Comparison of ENCODE assay signal across 8 cellular contexts in the genomic region with DNA sequence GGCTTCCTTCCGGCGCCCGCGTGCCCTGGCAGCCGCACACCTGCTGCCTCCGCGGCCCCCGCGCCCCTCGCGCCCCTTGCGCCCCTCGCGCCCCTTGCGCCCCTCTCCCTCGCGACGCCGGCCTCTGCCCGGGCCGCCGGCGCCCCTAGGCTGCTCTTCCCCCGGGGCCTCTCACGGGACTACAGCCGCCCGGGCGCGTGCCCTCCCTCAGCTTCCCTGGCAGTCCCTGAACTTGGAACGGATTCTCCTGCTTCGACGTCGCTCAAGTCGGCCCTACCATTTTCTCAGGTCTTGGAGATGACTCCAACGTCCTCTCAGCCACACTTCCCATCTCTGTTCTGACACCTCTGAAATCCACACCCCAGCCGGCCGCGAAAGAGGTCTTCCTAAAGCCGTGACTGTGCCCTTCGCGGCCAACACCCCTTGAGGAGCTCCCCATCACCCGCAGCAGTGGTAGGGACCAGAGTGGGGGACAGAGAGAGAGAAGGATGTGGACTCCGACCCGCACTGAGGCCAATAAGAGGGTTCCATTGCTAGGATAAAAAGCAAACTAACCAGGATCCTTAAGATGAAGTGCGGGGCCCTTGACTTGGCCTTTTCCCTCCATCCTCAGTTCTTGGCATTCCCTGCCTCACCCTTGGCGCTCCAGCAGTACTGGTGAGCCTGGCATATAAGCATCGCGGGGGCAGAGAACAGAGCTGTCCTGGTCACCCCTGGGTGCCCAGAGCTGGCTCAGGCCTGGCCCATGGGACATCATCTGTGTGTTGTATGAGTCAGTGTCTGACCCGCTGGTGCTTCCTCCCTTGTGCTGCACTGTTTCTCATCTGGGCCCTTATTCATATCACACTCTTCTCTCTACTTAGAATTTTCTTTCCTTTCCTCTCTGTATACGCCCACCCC. TPM values are rescaled to one million over a fixed set of nuclear protein-coding genes. Genes with fewer than 3 reads are reported as not detected.
DNase-seq lines count a peak whose midpoint lies in the region; ATAC-seq lines count a peak whose summit lies in the region.

No MANE protein-coding gene starts in this region.

- H3K9me3 Mint-ChIP-seq in activated CD4-positive, alpha-beta memory T cell treated with anti-CD3 and anti-CD28 coated beads, Interleukin-2, amount 10 ng/mL, durations not matched to agents 7 days and 5 days, result no peaks in the 10 kb centered on the region
- H3K9me3 Mint-ChIP-seq in stimulated activated effector memory CD8-positive, alpha-beta T cell treated with anti-CD3 and anti-CD28 coated beads, Interleukin-12 subunit alpha, Interleukin-12 subunit beta, amount 100 ng/mL, for 72 hours, result no peaks in the 10 kb centered on the region

- DNase-seq in ACHN (peak; percentile 40), NCI-H345 (lab: John Stamatoyannopoulos, UW) (no peak), HuH-7 (ENCODE audit: low spot score) (no peak), HPDE6-E6E7 (ENCODE audit: extremely low spot score) (no peak)
- no peak for DNase-seq in activated CD4-positive, alpha-beta memory T cell treated with anti-CD3 and anti-CD28 coated beads, Interleukin-2, amount 10 ng/mL, durations not matched to agents 7 days and 5 days
- DNase-seq in stimulated activated effector memory CD8-positive, alpha-beta T cell treated with anti-CD3 and anti-CD28 coated beads, Interleukin-12 subunit alpha, Interleukin-12 subunit beta, amount 100 ng/mL, for 72 hours (ENCODE audit: low spot score in 2 of 2), result no peak

- H3K4me1 Mint-ChIP-seq in activated CD4-positive, alpha-beta memory T cell treated with anti-CD3 and anti-CD28 coated beads, Interleukin-2, amount 10 ng/mL, durations not matched to agents 7 days and 5 days, result peaks cover 31% of the 10 kb centered on the region
- peaks cover 39% of the 10 kb centered on the region for H3K4me1 Mint-ChIP-seq in stimulated activated effector memory CD8-positive, alpha-beta T cell treated with anti-CD3 and anti-CD28 coated beads, Interleukin-12 subunit alpha, Interleukin-12 subunit beta, amount 100 ng/mL, for 72 hours

- no peaks in the 10 kb centered on the region for H3K9me3 ChIP-seq in iPS-15b (ENCODE audit: control insufficient read depth, insufficient read depth, low read length)

- H3K27me3 ChIP-seq in iPS-15b (ENCODE audit: control insufficient read depth, insufficient read depth, low read length), result peaks cover 23% of the 10 kb centered on the region

- no peak overlapping the region for H3K9ac ChIP-seq in iPS-15b (ENCODE audit: low read depth, low read length)

- POLR2A ChIA-PET in activated CD4-positive, alpha-beta memory T cell treated with anti-CD3 and anti-CD28 coated beads, Interleukin-2, amount 10 ng/mL, durations not matched to agents 7 days and 5 days (lab: Charles Lee), result interaction anchor here (1.0 to 1.6 kb wide), 5 partner anchors 9 to 224 kb away, joined by 3 to 4 read pairs (median 4); a partner anchor contains a TSS

- in situ Hi-C loops in ACHN (cut with HindIII; ENCODE audit: low pct_ligation_motif_present, low pct_unique_long_range_greater_than_20kb, low sequenced_read_pairs), result no loop called here

- peak; percentile 9 for ATAC-seq in GM21723 (IDR thresholded peaks at IDR 0.05; ENCODE audit: unreplicated experiment)
- ATAC-seq in stimulated activated effector memory CD8-positive, alpha-beta T cell treated with anti-CD3 and anti-CD28 coated beads, Interleukin-12 subunit alpha, Interleukin-12 subunit beta, amount 100 ng/mL, for 72 hours, result no peak

- H3K27ac Mint-ChIP-seq in activated CD4-positive, alpha-beta memory T cell treated with anti-CD3 and anti-CD28 coated beads, Interleukin-2, amount 10 ng/mL, durations not matched to agents 7 days and 5 days, result no peak overlapping the region
- peak overlapping the region; percentile 95 for H3K27ac Mint-ChIP-seq in stimulated activated effector memory CD8-positive, alpha-beta T cell treated with anti-CD3 and anti-CD28 coated beads, Interleukin-12 subunit alpha, Interleukin-12 subunit beta, amount 100 ng/mL, for 72 hours

- H3K27me3 Mint-ChIP-seq in activated CD4-positive, alpha-beta memory T cell treated with anti-CD3 and anti-CD28 coated beads, Interleukin-2, amount 10 ng/mL, durations not matched to agents 7 days and 5 days, result peaks cover 42% of the 10 kb centered on the region

- H3K4me3 Mint-ChIP-seq in activated CD4-positive, alpha-beta memory T cell treated with anti-CD3 and anti-CD28 coated beads, Interleukin-2, amount 10 ng/mL, durations not matched to agents 7 days and 5 days, result peak overlapping the region; percentile 75
- peak overlapping the region; percentile 82 for H3K4me3 Mint-ChIP-seq in stimulated activated effector memory CD8-positive, alpha-beta T cell treated with anti-CD3 and anti-CD28 coated beads, Interleukin-12 subunit alpha, Interleukin-12 subunit beta, amount 100 ng/mL, for 72 hours

- peak overlapping the region; percentile 52 for H3K4me3 ChIP-seq in iPS-15b (ENCODE audit: low read depth, low read length)

- no peaks in the 10 kb centered on the region for H3K36me3 ChIP-seq in iPS-15b (ENCODE audit: control insufficient read depth, insufficient read depth, low read length)

- CTCF ChIA-PET in activated CD4-positive, alpha-beta memory T cell treated with anti-CD3 and anti-CD28 coated beads, Interleukin-2, amount 10 ng/mL, durations not matched to agents 7 days and 5 days (lab: Charles Lee), result interaction anchor here (1.5 to 2.6 kb wide), 3 partner anchors 11 to 21 kb away, joined by 3 to 22 read pairs (median 7); no protein-coding TSS in a partner anchor

- H3K36me3 Mint-ChIP-seq in activated CD4-positive, alpha-beta memory T cell treated with anti-CD3 and anti-CD28 coated beads, Interleukin-2, amount 10 ng/mL, durations not matched to agents 7 days and 5 days (ENCODE audit: low read depth), result no peaks in the 10 kb centered on the region
- H3K36me3 Mint-ChIP-seq in stimulated activated effector memory CD8-positive, alpha-beta T cell treated with anti-CD3 and anti-CD28 coated beads, Interleukin-12 subunit alpha, Interleukin-12 subunit beta, amount 100 ng/mL, for 72 hours, result peaks cover 27% of the 10 kb centered on the region

- no peaks in the 10 kb centered on the region for H3K4me1 ChIP-seq in iPS-15b (ENCODE audit: control insufficient read depth, insufficient read depth, low read length)

RNA-seq across cellular contexts. Expression of a gene that starts 38.6 kb away (rescaled TPM):
- total RNA-seq in activated CD4-positive, alpha-beta memory T cell treated with anti-CD3 and anti-CD28 coated beads, Interleukin-2, amount 10 ng/mL, durations not matched to agents 7 days and 5 days, result under 1 TPM; 0.86 to 0.95 TPM
